In genomic region chr2:161059388-161059787, GRCh38 we compare ENCODE assay signal across 33 cellular contexts.
"Had no signal": no experiment of that assay in that cellular context is flagged by ENCODE, and none has a peak within 500 bp of the region (broad histone marks: within the 10 kb centered on the region; RNA-seq: fewer than 3 reads in every experiment).

No MANE protein-coding gene starts in this region.

- DNase-seq: activated B cell treated with CpG ODN at 0.5 μM for 24 hours; activated CD4-positive, alpha-beta memory T cell treated with anti-CD3 and anti-CD28 coated beads for 36 hours; activated CD4-positive, alpha-beta T cell treated with anti-CD3 and anti-CD28 coated beads for 4 hours; activated CD4-positive, alpha-beta T cell treated with anti-CD3 and anti-CD28 coated beads, Interleukin-2, amount 10 ng/mL, durations not matched to agents 24 days and 14 days; activated CD4-positive, alpha-beta T cell treated with anti-CD3 and anti-CD28 coated beads, Interleukin-2, amount 50 U/mL, for 1 hour; activated CD4-positive, alpha-beta T cell treated with anti-CD3 and anti-CD28 coated beads, Interleukin-2, amount 50 U/mL, for 4 hours; activated CD4-positive, CD25-positive, alpha-beta regulatory T cell treated with anti-CD3 and anti-CD28 coated beads, Interleukin-2, amount 50 U/mL, for 72 hours; activated CD8-positive, alpha-beta memory T cell treated with anti-CD3 and anti-CD28 coated beads, Interleukin-2, amount 50 U/mL, for 4 hours; activated CD8-positive, alpha-beta T cell treated with anti-CD3 and anti-CD28 coated beads for 36 hours; activated effector memory CD4-positive, alpha-beta T cell treated with anti-CD3 and anti-CD28 coated beads, Interleukin-2, amount 50 U/mL, for 16 hours; activated gamma-delta T cell treated with Interleukin-2 at 50 U/mL for 16 hours; activated naive CD4-positive, alpha-beta T cell; activated naive CD4-positive, alpha-beta T cell treated with anti-CD3 and anti-CD28 coated beads for 36 hours; activated naive CD4-positive, alpha-beta T cell treated with anti-CD3 and anti-CD28 coated beads, Interleukin-2, amount 50 U/mL, for 16 hours; activated naive CD8-positive, alpha-beta T cell treated with anti-CD3 and anti-CD28 coated beads for 36 hours; activated T-cell treated with anti-CD3 and anti-CD28 coated beads for 4 hours; activated T-cell treated with anti-CD3 and anti-CD28 coated beads, Interleukin-2, amount 50 U/mL, for 1 hour; activated T-cell treated with anti-CD3 and anti-CD28 coated beads, Interleukin-2, amount 50 U/mL, for 4 hours; activated T-cell treated with anti-CD3 and anti-CD28 coated beads, Interleukin-2, amount 50 U/mL, for 72 hours; adrenal gland; amniotic stem cell; aorta; body of pancreas; brain microvascular endothelial cell; caudate nucleus; T-cell; T-helper 17 cell; T-helper 9 cell had no signal

- H3K9me3 ChIP-seq: adrenal gland, body of pancreas, breast epithelium had no signal

- H3K4me3 ChIP-seq: adrenal gland, body of pancreas, breast epithelium had no signal

- H3K27me3 Mint-ChIP-seq: activated B cell treated with CpG ODN at 0.5 μM for 24 hours; activated CD8-positive, alpha-beta T cell treated with anti-CD3 and anti-CD28 coated beads for 36 hours; activated T-helper 17 cell treated with anti-CD3 and anti-CD28 coated beads, Interleukin-2, amount 50 U/mL, for 72 hours had no signal

- ATAC-seq: activated CD8-positive, alpha-beta T cell treated with anti-CD3 and anti-CD28 coated beads for 36 hours; activated naive CD4-positive, alpha-beta T cell treated with anti-CD3 and anti-CD28 coated beads, Interleukin-2, amount 50 U/mL, for 72 hours; activated T-cell treated with anti-CD3 and anti-CD28 coated beads, Interleukin-2, amount 50 U/mL, for 4 hours; activated T-cell treated with anti-CD3 and anti-CD28 coated beads, Interleukin-2, amount 50 U/mL, for 72 hours; activated T-helper 17 cell treated with anti-CD3 and anti-CD28 coated beads, Interleukin-2, amount 50 U/mL, for 72 hours; body of pancreas; T-cell; T-helper 17 cell had no signal

- H3K27ac Mint-ChIP-seq: activated B cell treated with CpG ODN at 0.5 μM for 24 hours; activated CD4-positive, alpha-beta memory T cell treated with anti-CD3 and anti-CD28 coated beads for 36 hours; activated CD4-positive, alpha-beta T cell treated with anti-CD3 and anti-CD28 coated beads, Interleukin-2, amount 10 ng/mL, durations not matched to agents 24 days and 14 days; activated CD8-positive, alpha-beta T cell treated with anti-CD3 and anti-CD28 coated beads for 36 hours; activated naive CD4-positive, alpha-beta T cell treated with anti-CD3 and anti-CD28 coated beads for 36 hours; activated naive CD4-positive, alpha-beta T cell treated with anti-CD3 and anti-CD28 coated beads, Interleukin-2, amount 50 U/mL, for 72 hours; activated naive CD8-positive, alpha-beta T cell treated with anti-CD3 and anti-CD28 coated beads for 36 hours; activated T-cell treated with anti-CD3 and anti-CD28 coated beads, Interleukin-2, amount 50 U/mL, for 72 hours; activated T-helper 1 cell treated with anti-CD3 and anti-CD28 coated beads, Interleukin-12 subunit alpha, Interleukin-12 subunit beta, Interleukin-2, Interleukin-4 antibody, amounts not matched to agents 30 ng/mL and 10 ng/mL and 1 ng/mL, durations not matched to agents 14 hours and 24 hours and 36 hours; activated T-helper 17 cell treated with anti-CD3 and anti-CD28 coated beads, Interleukin-2, amount 50 U/mL, for 72 hours; T-cell; T-helper 17 cell had no signal

- H3K4me3 Mint-ChIP-seq: activated B cell treated with CpG ODN at 0.5 μM for 24 hours; activated CD4-positive, alpha-beta memory T cell treated with anti-CD3 and anti-CD28 coated beads for 36 hours; activated CD4-positive, alpha-beta T cell treated with anti-CD3 and anti-CD28 coated beads, Interleukin-2, amount 10 ng/mL, durations not matched to agents 24 days and 14 days; activated CD8-positive, alpha-beta T cell treated with anti-CD3 and anti-CD28 coated beads for 36 hours; activated naive CD4-positive, alpha-beta T cell treated with anti-CD3 and anti-CD28 coated beads for 36 hours; activated naive CD8-positive, alpha-beta T cell treated with anti-CD3 and anti-CD28 coated beads for 36 hours; activated T-cell treated with anti-CD3 and anti-CD28 coated beads, Interleukin-2, amount 50 U/mL, for 4 hours; activated T-cell treated with anti-CD3 and anti-CD28 coated beads, Interleukin-2, amount 50 U/mL, for 72 hours; activated T-helper 1 cell treated with anti-CD3 and anti-CD28 coated beads, Interleukin-12 subunit alpha, Interleukin-12 subunit beta, Interleukin-2, Interleukin-4 antibody, amounts not matched to agents 30 ng/mL and 10 ng/mL and 1 ng/mL, durations not matched to agents 14 hours and 24 hours and 36 hours; activated T-helper 17 cell treated with anti-CD3 and anti-CD28 coated beads, Interleukin-2, amount 50 U/mL, for 72 hours; T-cell; T-helper 17 cell had no signal

- H3K36me3 ChIP-seq: adrenal gland, brain microvascular endothelial cell, breast epithelium had no signal

- H3K27me3 ChIP-seq: adrenal gland, body of pancreas, brain microvascular endothelial cell, breast epithelium had no signal

- H3K36me3 Mint-ChIP-seq: activated CD4-positive, alpha-beta memory T cell treated with anti-CD3 and anti-CD28 coated beads for 36 hours; activated naive CD8-positive, alpha-beta T cell treated with anti-CD3 and anti-CD28 coated beads for 36 hours; T-cell had no signal

- H3K27ac ChIP-seq: adrenal gland, body of pancreas, brain microvascular endothelial cell, breast epithelium, VCaP had no signal
